Comparison of ENCODE assay signal across 8 cellular contexts in the genomic region with DNA sequence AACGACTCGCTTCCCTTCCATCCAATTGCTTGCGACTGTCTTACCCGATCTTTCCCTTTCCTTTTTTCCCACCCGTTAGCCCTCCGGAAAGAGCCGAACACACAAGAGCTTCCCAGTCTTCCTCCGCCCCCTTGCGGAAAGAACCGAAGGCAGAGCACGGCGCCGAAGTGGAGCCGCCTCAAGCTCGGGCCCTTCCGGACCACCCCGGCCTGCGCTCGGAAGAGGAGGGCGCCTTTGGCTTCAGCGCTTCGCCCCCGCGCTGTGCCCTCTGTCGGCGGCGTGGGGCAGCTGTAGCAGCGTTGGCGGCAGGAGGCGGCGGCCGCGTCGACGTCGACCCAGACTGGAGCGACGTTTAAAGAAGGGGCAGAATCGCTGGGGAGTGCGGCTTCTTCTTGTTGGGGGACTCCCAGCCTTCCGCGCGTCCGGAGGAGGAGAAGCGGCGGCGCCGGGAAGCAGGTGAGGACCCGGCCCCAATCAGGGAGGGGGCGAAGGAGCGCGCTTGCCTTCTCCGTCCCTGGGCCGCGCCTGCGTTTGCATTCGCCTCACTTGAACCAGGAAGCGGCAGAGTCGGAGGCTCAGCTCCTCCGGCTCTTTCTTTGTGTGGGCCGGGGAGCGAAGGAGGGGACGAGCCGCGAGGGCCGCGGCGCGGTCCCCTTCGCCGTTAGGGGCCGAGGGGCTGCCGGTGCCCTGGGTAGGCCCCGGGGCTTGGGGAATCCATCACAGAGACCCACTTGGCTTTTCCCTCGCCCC. TPM values are rescaled to one million over a fixed set of nuclear protein-coding genes. Genes with fewer than 3 reads are reported as not detected.
A peak's percentile ranks its signal among the peaks of the same experiment; 100 is the strongest.
DNase-seq lines count a peak whose midpoint lies in the region; ATAC-seq and TF ChIP-seq lines count a peak whose summit lies in the region.

A gene with protein sequence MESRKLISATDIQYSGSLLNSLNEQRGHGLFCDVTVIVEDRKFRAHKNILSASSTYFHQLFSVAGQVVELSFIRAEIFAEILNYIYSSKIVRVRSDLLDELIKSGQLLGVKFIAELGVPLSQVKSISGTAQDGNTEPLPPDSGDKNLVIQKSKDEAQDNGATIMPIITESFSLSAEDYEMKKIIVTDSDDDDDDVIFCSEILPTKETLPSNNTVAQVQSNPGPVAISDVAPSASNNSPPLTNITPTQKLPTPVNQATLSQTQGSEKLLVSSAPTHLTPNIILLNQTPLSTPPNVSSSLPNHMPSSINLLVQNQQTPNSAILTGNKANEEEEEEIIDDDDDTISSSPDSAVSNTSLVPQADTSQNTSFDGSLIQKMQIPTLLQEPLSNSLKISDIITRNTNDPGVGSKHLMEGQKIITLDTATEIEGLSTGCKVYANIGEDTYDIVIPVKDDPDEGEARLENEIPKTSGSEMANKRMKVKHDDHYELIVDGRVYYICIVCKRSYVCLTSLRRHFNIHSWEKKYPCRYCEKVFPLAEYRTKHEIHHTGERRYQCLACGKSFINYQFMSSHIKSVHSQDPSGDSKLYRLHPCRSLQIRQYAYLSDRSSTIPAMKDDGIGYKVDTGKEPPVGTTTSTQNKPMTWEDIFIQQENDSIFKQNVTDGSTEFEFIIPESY (plus strand): TSS at position 291 of the 750 bp plus-strand sequence. CDS start 2,604 bp downstream, outside the sequence.

- H3K27ac Mint-ChIP-seq in activated naive CD8-positive, alpha-beta T cell treated with anti-CD3 and anti-CD28 coated beads, Interleukin-2, amount 10 ng/mL, durations not matched to agents 7 days and 5 days = peak within 1 kb of the TSS; percentile 97

- POLR2A ChIA-PET in activated naive CD8-positive, alpha-beta T cell treated with anti-CD3 and anti-CD28 coated beads, Interleukin-2, amount 10 ng/mL, durations not matched to agents 7 days and 5 days (lab: Charles Lee) = interaction anchor here (0.5 to 1.9 kb wide), 7 partner anchors 10 to 459 kb away, joined by 3 to 6 read pairs (median 3); a partner anchor contains a TSS

- H3K9me2 ChIP-seq in SU-DHL-6 (replicated peaks; ENCODE audit: insufficient read depth, low read length) = no peaks in the 10 kb centered on the region

- TF ChIP-seq CTCF in GM12872 (IDR thresholded peaks at IDR 0.05; ENCODE audit: insufficient read depth, low read depth, low read length) (peak; percentile 57), SU-DHL-6 (IDR thresholded peaks at IDR 0.05; ENCODE audit: insufficient read depth, low read length, poor library complexity, severe bottlenecking) (peak; percentile 36), ovary (IDR thresholded peaks at IDR 0.05) (peak; percentile 43 to 82 (median 81)), thyroid gland (IDR thresholded peaks at IDR 0.05) (peak; percentile 37 to 71 (median 55))

- peak within 1 kb of the TSS; percentile 78 for H3K27ac ChIP-seq in SU-DHL-6 (ENCODE audit: low read depth, low read length)
- peak within 1 kb of the TSS; percentile 81 to 90 for H3K27ac ChIP-seq in ovary
- H3K27ac ChIP-seq in thyroid gland = peak within 1 kb of the TSS; percentile 84 to 89 (median 88)

- peak within 1 kb of the TSS; percentile 21 for H2AFZ ChIP-seq in SU-DHL-6 (ENCODE audit: low read depth, low read length, severe bottlenecking)

- peak within 1 kb of the TSS; percentile 86 for H3K4me3 Mint-ChIP-seq in activated naive CD8-positive, alpha-beta T cell treated with anti-CD3 and anti-CD28 coated beads, Interleukin-2, amount 10 ng/mL, durations not matched to agents 7 days and 5 days

- H3K9ac ChIP-seq in SU-DHL-6 (ENCODE audit: low read length) = peak within 1 kb of the TSS; percentile 80

- H3K9me3 ChIP-seq in SU-DHL-6 (ENCODE audit: insufficient read depth, low read length) = no peaks in the 10 kb centered on the region
- no peaks in the 10 kb centered on the region for H3K9me3 ChIP-seq in ovary
- H3K9me3 ChIP-seq in thyroid gland = no peaks in the 10 kb centered on the region

- H3K4me1 ChIP-seq in ovary (ENCODE audit: insufficient read depth) = no peaks in the 10 kb centered on the region
- no peaks in the 10 kb centered on the region for H3K4me1 ChIP-seq in thyroid gland

- intact Hi-C loops in head of caudate nucleus (cut with DNase I) = loop anchor here (5.0 kb wide), 3 partner anchors 57 to 217 kb away; a partner anchor contains a TSS
- intact Hi-C loops in ovary (cut with DNase I) = no loop called here
- intact Hi-C loops in thyroid gland (cut with DNase I) = no loop called here

- peak; percentile 98 for ATAC-seq in HG02678 (IDR thresholded peaks at IDR 0.05; ENCODE audit: unreplicated experiment)
- peak; percentile 100 for ATAC-seq in activated naive CD8-positive, alpha-beta T cell treated with anti-CD3 and anti-CD28 coated beads, Interleukin-2, amount 10 ng/mL, durations not matched to agents 7 days and 5 days (ENCODE audit: low read depth)

- TF ChIP-seq POLR2A in ovary (IDR thresholded peaks at IDR 0.05) (peak; percentile 66), thyroid gland (IDR thresholded peaks at IDR 0.05) (peak in 1 of 2 donors; percentile 89)

- H4K20me1 ChIP-seq in SU-DHL-6 (ENCODE audit: low read depth, low read length) = no peaks in the 10 kb centered on the region

- H3K4me3 ChIP-seq in SU-DHL-6 (ENCODE audit: insufficient read depth, low read length, poor library complexity, severe bottlenecking) (peak within 1 kb of the TSS; percentile 84), ovary (peak within 1 kb of the TSS; percentile 69), thyroid gland (replicated peaks in 1 of 3) (peak within 1 kb of the TSS; percentile 23 to 43 (median 33))

- H3K9me3 Mint-ChIP-seq in activated naive CD8-positive, alpha-beta T cell treated with anti-CD3 and anti-CD28 coated beads, Interleukin-2, amount 10 ng/mL, durations not matched to agents 7 days and 5 days = no peaks in the 10 kb centered on the region

- H3F3A ChIP-seq in SU-DHL-6 (ENCODE audit: insufficient read depth) = no peaks in the 10 kb centered on the region; the same call in 1 of the 2 replicates

- H3K36me3 Mint-ChIP-seq in activated naive CD8-positive, alpha-beta T cell treated with anti-CD3 and anti-CD28 coated beads, Interleukin-2, amount 10 ng/mL, durations not matched to agents 7 days and 5 days = peaks cover 14% of the 10 kb centered on the region

- 0 out of 2 replicates have a peak, but pooled peaks cover 3% of the 10 kb centered on the region for H3K36me3 ChIP-seq in SU-DHL-6 (ENCODE audit: low read length)
- no peaks in the 10 kb centered on the region for H3K36me3 ChIP-seq in ovary
- no peaks in the 10 kb centered on the region for H3K36me3 ChIP-seq in thyroid gland

- WGBS in ovary, 3 donors = 25 to 40% (median 33%) methylated on average over 75 of the region's 75 CpGs
- 0% methylated on average over 23 to 43 of the region's 75 CpGs for WGBS in thyroid gland, 2 donors

- peaks cover 2% of the 10 kb centered on the region for H3K27me3 Mint-ChIP-seq in activated naive CD8-positive, alpha-beta T cell treated with anti-CD3 and anti-CD28 coated beads, Interleukin-2, amount 10 ng/mL, durations not matched to agents 7 days and 5 days

- H3K4me2 ChIP-seq in SU-DHL-6 (ENCODE audit: low read depth, low read length, poor library complexity, severe bottlenecking) = peak within 1 kb of the TSS; percentile 92

- DNase-seq in NCI-H1105 treated with DMSO at 0.1 percent for 48 hours (lab: John Stamatoyannopoulos, UW) = peak; percentile 92
- DNase-seq in activated naive CD8-positive, alpha-beta T cell treated with anti-CD3 and anti-CD28 coated beads, Interleukin-2, amount 10 ng/mL, durations not matched to agents 7 days and 5 days = peak; percentile 83
- peak; percentile 62 to 94 (median 87) for DNase-seq in head of caudate nucleus
- peak; percentile 88 to 92 (median 91) for DNase-seq in ovary
- peak; percentile 89 to 90 for DNase-seq in thyroid gland

- TF ChIP-seq EP300 in ovary (IDR thresholded peaks at IDR 0.05) = no peak

- peaks cover 14% of the 10 kb centered on the region for H3K4me1 Mint-ChIP-seq in activated naive CD8-positive, alpha-beta T cell treated with anti-CD3 and anti-CD28 coated beads, Interleukin-2, amount 10 ng/mL, durations not matched to agents 7 days and 5 days

- no peaks in the 10 kb centered on the region for H3K27me3 ChIP-seq in SU-DHL-6 (ENCODE audit: low read length)
- H3K27me3 ChIP-seq in ovary = peaks cover 3% of the 10 kb centered on the region
- H3K27me3 ChIP-seq in thyroid gland = no peaks in the 10 kb centered on the region

- H3K79me2 ChIP-seq in SU-DHL-6 (ENCODE audit: insufficient read depth, low read length) = peaks cover 23% of the 10 kb centered on the region

RNA-seq across cellular contexts. Expression of the gene that starts here (rescaled TPM):
- total RNA-seq in activated naive CD8-positive, alpha-beta T cell treated with anti-CD3 and anti-CD28 coated beads, Interleukin-2, amount 10 ng/mL, durations not matched to agents 7 days and 5 days = 10 to 100 TPM; 19.0 to 21.1 TPM
- total RNA-seq in ovary (10 to 100 TPM; 14.2 to 20.0 (median 15.1) TPM), thyroid gland (10 to 100 TPM; 18.4 to 23.5 (median 20.8) TPM)
- polyA plus RNA-seq in ovary = 10 to 100 TPM in 1 of 2 donors, 1 to 10 TPM in 1; 6.6 to 10.7 TPM

Comparison
In these comparisons a context has a peak if more than half of its experiments do, and no peak if none do; other contexts are left out.
1. Peak in every context shown above with its lines: DNase-seq, ATAC-seq, H3K4me3 ChIP-seq and H3K27ac ChIP-seq.
2. H3K4me3 ChIP-seq: peak in every context shown above with its lines; median percentile 84 in SU-DHL-6; 69 in ovary; 33 in thyroid gland.